Comparison of ENCODE assay signal across 31 cellular contexts in the genomic region with DNA sequence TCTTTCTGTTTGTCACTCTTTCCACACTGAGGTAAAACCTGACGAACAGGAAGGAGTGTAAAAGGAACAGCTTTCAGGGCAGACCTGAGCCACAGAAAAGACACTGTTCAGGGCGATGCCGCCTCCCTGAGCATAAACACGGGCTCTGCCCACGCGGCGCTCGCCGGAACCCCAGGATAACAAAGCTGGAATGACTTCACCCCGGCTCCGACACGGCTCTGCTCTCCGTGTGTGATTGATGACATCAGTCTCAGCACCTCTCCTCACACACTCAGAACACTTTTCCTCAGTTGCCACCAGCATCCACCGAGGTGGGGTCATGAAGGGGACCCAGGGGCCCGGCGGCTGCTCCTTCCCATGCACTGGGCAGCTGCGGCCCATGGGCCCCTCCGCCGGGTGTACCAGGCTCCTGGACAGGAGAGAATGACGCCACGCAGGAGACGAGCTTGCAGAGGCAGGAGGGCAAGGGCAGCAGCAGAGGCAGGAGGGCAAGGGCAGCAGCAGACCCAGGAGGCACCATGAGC. TPM values are rescaled to one million over a fixed set of nuclear protein-coding genes. Genes with fewer than 3 reads are reported as not detected.
DNase-seq lines count a peak whose midpoint lies in the region; ATAC-seq and TF ChIP-seq lines count a peak whose summit lies in the region.
"Had no signal": no experiment of that assay in that cellular context is flagged by ENCODE, and none has a peak within 500 bp of the region (broad histone marks: within the 10 kb centered on the region; RNA-seq: fewer than 3 reads in every experiment).

No MANE protein-coding gene starts in this region.

- H3K27ac ChIP-seq in neural progenitor cell = no peak overlapping the region
- H3K27ac ChIP-seq: ascending aorta, heart right ventricle, Peyer's patch, psoas muscle, SJCRH30, suprapubic skin, WERI-Rb-1 had no signal

- DNase-seq in natural killer cell treated with Interleukin-12 subunit alpha and Interleukin-12 subunit beta and Interleukin-15 and Interleukin-18, amount 100 ng/mL, for 72 hours (ENCODE audit: low spot score) = peak; percentile 23
- DNase-seq in natural killer cell (no peak), fibroblast of villous mesenchyme (ENCODE audit: low read depth) (peak; percentile 19), neural progenitor cell (ENCODE audit: low spot score) (no peak), A172 (ENCODE audit: low spot score) (no peak), NCI-H146 treated with DMSO at 0.1 percent for 48 hours (lab: John Stamatoyannopoulos, UW; ENCODE audit: unreplicated experiment) (no peak)
- DNase-seq in NK-92 treated with Interleukin-12 subunit alpha and Interleukin-12 subunit beta, amount 100 ng/mL, for 24 hours (lab: John Stamatoyannopoulos, UW) = no peak
- DNase-seq: activated CD4-positive, alpha-beta T cell treated with anti-CD3 and anti-CD28 coated beads, Interleukin-2, amount 10 ng/mL, durations not matched to agents 24 days and 14 days; activated effector memory CD4-positive, alpha-beta T cell treated with Interleukin-2 at 50 U/mL for 16 hours; activated naive CD8-positive, alpha-beta T cell treated with anti-CD3 and anti-CD28 coated beads, Interleukin-2, amount 10 ng/mL, durations not matched to agents 7 days and 5 days; activated T-cell treated with anti-CD3 and anti-CD28 coated beads, Interleukin-2, amount 50 U/mL, for 1 hour; CD4-positive, alpha-beta memory T cell; cortex of kidney; effector memory CD4-positive, alpha-beta T cell; foreskin melanocyte; heart right ventricle; IMR-90; NCI-H1436 treated with DMSO at 0.1 percent for 48 hours; NCI-H2107; NCI-H345; Peyer's patch; psoas muscle; SJCRH30; SW 1271; WERI-Rb-1 had no signal

- H3K27ac Mint-ChIP-seq in natural killer cell treated with Interleukin-12 subunit alpha and Interleukin-12 subunit beta and Interleukin-15 and Interleukin-18, amount 100 ng/mL, for 72 hours = no peak overlapping the region
- H3K27ac Mint-ChIP-seq in natural killer cell = no peak overlapping the region
- peak overlapping the region; percentile 72 for H3K27ac Mint-ChIP-seq in neural progenitor cell
- H3K27ac Mint-ChIP-seq: activated CD4-positive, alpha-beta T cell treated with anti-CD3 and anti-CD28 coated beads, Interleukin-2, amount 10 ng/mL, durations not matched to agents 24 days and 14 days; activated naive CD8-positive, alpha-beta T cell treated with anti-CD3 and anti-CD28 coated beads, Interleukin-2, amount 10 ng/mL, durations not matched to agents 7 days and 5 days; B cell; CD4-positive, alpha-beta memory T cell; GM23338; stimulated activated memory B cell treated with anti-CD40 and anti-IgM and Interleukin-4, amounts not matched to agents 10 μg/mL and 1 μg/mL and 100 μg/mL, for 72 hours had no signal

- peaks cover 21 to 31% of the 10 kb centered on the region in 2 donors for H3K27me3 Mint-ChIP-seq in natural killer cell treated with Interleukin-12 subunit alpha and Interleukin-12 subunit beta and Interleukin-15 and Interleukin-18, amount 100 ng/mL, for 72 hours
- peaks cover 12 to 28% of the 10 kb centered on the region in 2 donors for H3K27me3 Mint-ChIP-seq in natural killer cell (ENCODE audit: low read depth in 2 of 2)
- peaks cover 22% of the 10 kb centered on the region for H3K27me3 Mint-ChIP-seq in neural progenitor cell (ENCODE audit: insufficient read depth, low read depth)

- no peaks in the 10 kb centered on the region for H3K36me3 Mint-ChIP-seq in natural killer cell treated with Interleukin-12 subunit alpha and Interleukin-12 subunit beta and Interleukin-15 and Interleukin-18, amount 100 ng/mL, for 72 hours
- H3K36me3 Mint-ChIP-seq in natural killer cell (no peaks in the 10 kb centered on the region), neural progenitor cell (no peaks in the 10 kb centered on the region)
- H3K36me3 Mint-ChIP-seq: activated naive CD8-positive, alpha-beta T cell treated with anti-CD3 and anti-CD28 coated beads, Interleukin-2, amount 10 ng/mL, durations not matched to agents 7 days and 5 days; CD4-positive, alpha-beta memory T cell; stimulated activated memory B cell treated with anti-CD40 and anti-IgM and Interleukin-4, amounts not matched to agents 10 μg/mL and 1 μg/mL and 100 μg/mL, for 72 hours had no signal

- no peaks in the 10 kb centered on the region for H3K27me3 ChIP-seq in neural progenitor cell
- H3K27me3 ChIP-seq: ascending aorta, Peyer's patch, SJCRH30 had no signal

- no peak overlapping the region for H3K4me2 ChIP-seq in neural progenitor cell
- H3K4me2 ChIP-seq: GM23338 had no signal

- H2AFZ ChIP-seq in neural progenitor cell (replicated peaks) = no peak overlapping the region

- H3K4me3 ChIP-seq in fibroblast of villous mesenchyme (ENCODE audit: low read depth, low read length) = no peak overlapping the region
- no peak overlapping the region for H3K4me3 ChIP-seq in neural progenitor cell
- H3K4me3 ChIP-seq: ascending aorta, GM23338, Peyer's patch, psoas muscle, SJCRH30, suprapubic skin had no signal

- no peak overlapping the region for H3K4me3 Mint-ChIP-seq in natural killer cell treated with Interleukin-12 subunit alpha and Interleukin-12 subunit beta and Interleukin-15 and Interleukin-18, amount 100 ng/mL, for 72 hours
- H3K4me3 Mint-ChIP-seq in natural killer cell (no peak overlapping the region), neural progenitor cell (no peak overlapping the region)
- H3K4me3 Mint-ChIP-seq: activated CD4-positive, alpha-beta T cell treated with anti-CD3 and anti-CD28 coated beads, Interleukin-2, amount 10 ng/mL, durations not matched to agents 24 days and 14 days; activated naive CD8-positive, alpha-beta T cell treated with anti-CD3 and anti-CD28 coated beads, Interleukin-2, amount 10 ng/mL, durations not matched to agents 7 days and 5 days; B cell; CD4-positive, alpha-beta memory T cell; GM23338; stimulated activated memory B cell treated with anti-CD40 and anti-IgM and Interleukin-4, amounts not matched to agents 10 μg/mL and 1 μg/mL and 100 μg/mL, for 72 hours had no signal

- no peaks in the 10 kb centered on the region for H3K4me1 Mint-ChIP-seq in natural killer cell treated with Interleukin-12 subunit alpha and Interleukin-12 subunit beta and Interleukin-15 and Interleukin-18, amount 100 ng/mL, for 72 hours (ENCODE audit: low read depth in 2 of 2)
- H3K4me1 Mint-ChIP-seq in natural killer cell (peaks cover 0 to 5% of the 10 kb centered on the region in 2 donors), neural progenitor cell (peaks cover 66% of the 10 kb centered on the region)
- H3K4me1 Mint-ChIP-seq: activated CD4-positive, alpha-beta T cell treated with anti-CD3 and anti-CD28 coated beads, Interleukin-2, amount 10 ng/mL, durations not matched to agents 24 days and 14 days; activated naive CD8-positive, alpha-beta T cell treated with anti-CD3 and anti-CD28 coated beads, Interleukin-2, amount 10 ng/mL, durations not matched to agents 7 days and 5 days; B cell; CD4-positive, alpha-beta memory T cell; stimulated activated memory B cell treated with anti-CD40 and anti-IgM and Interleukin-4, amounts not matched to agents 10 μg/mL and 1 μg/mL and 100 μg/mL, for 72 hours had no signal

- H3K4me1 ChIP-seq in neural progenitor cell = peaks cover 29% of the 10 kb centered on the region
- H3K4me1 ChIP-seq: ascending aorta, Peyer's patch had no signal

- H3K79me2 ChIP-seq in neural progenitor cell (ENCODE audit: low read depth) = no peaks in the 10 kb centered on the region

- H4K20me1 ChIP-seq in neural progenitor cell (ENCODE audit: low read depth) = no peaks in the 10 kb centered on the region

- TF ChIP-seq CTCF in natural killer cell (IDR thresholded peaks at IDR 0.05) (no peak), fibroblast of villous mesenchyme (IDR thresholded peaks at IDR 0.05; ENCODE audit: insufficient read depth, low read depth, low read length) (no peak), neural progenitor cell (IDR thresholded peaks at IDR 0.05) (no peak)

- no peak for ATAC-seq in natural killer cell treated with Interleukin-12 subunit alpha and Interleukin-12 subunit beta and Interleukin-15 and Interleukin-18, amount 100 ng/mL, for 72 hours
- ATAC-seq in natural killer cell = no peak
- ATAC-seq in GM21390 (IDR thresholded peaks at IDR 0.05; ENCODE audit: unreplicated experiment) = no peak
- ATAC-seq: stimulated activated memory B cell treated with anti-CD40 and anti-IgM and Interleukin-4, amounts not matched to agents 10 μg/mL and 1 μg/mL and 100 μg/mL, for 72 hours had no signal

- peaks cover 15% of the 10 kb centered on the region for H3F3A ChIP-seq in neural progenitor cell (ENCODE audit: low read depth)

- intact Hi-C loops in natural killer cell (cut with micrococcal nuclease) = no loop called here

- no peaks in the 10 kb centered on the region for H3K9me3 ChIP-seq in neural progenitor cell (ENCODE audit: low read depth)
- H3K9me3 ChIP-seq: ascending aorta, heart right ventricle, Peyer's patch, psoas muscle, SJCRH30, suprapubic skin had no signal

- H3K36me3 ChIP-seq in neural progenitor cell = no peaks in the 10 kb centered on the region
- H3K36me3 ChIP-seq: ascending aorta, heart right ventricle, Peyer's patch, SJCRH30, suprapubic skin, WERI-Rb-1 had no signal

- H3K9ac ChIP-seq in neural progenitor cell = no peak overlapping the region

- no peaks in the 10 kb centered on the region for H3K9me3 Mint-ChIP-seq in natural killer cell treated with Interleukin-12 subunit alpha and Interleukin-12 subunit beta and Interleukin-15 and Interleukin-18, amount 100 ng/mL, for 72 hours
- no peaks in the 10 kb centered on the region for H3K9me3 Mint-ChIP-seq in natural killer cell
- H3K9me3 Mint-ChIP-seq in neural progenitor cell = no peaks in the 10 kb centered on the region
- H3K9me3 Mint-ChIP-seq: activated CD4-positive, alpha-beta T cell treated with anti-CD3 and anti-CD28 coated beads, Interleukin-2, amount 10 ng/mL, durations not matched to agents 24 days and 14 days; activated naive CD8-positive, alpha-beta T cell treated with anti-CD3 and anti-CD28 coated beads, Interleukin-2, amount 10 ng/mL, durations not matched to agents 7 days and 5 days; CD4-positive, alpha-beta memory T cell; GM23338; stimulated activated memory B cell treated with anti-CD40 and anti-IgM and Interleukin-4, amounts not matched to agents 10 μg/mL and 1 μg/mL and 100 μg/mL, for 72 hours had no signal

RNA-seq across cellular contexts. Expression of a gene that starts 43.6 kb away (rescaled TPM):
- under 1 TPM; 0.12 to 0.61 TPM for total RNA-seq in natural killer cell treated with Interleukin-12 subunit alpha and Interleukin-12 subunit beta and Interleukin-15 and Interleukin-18, amount 100 ng/mL, for 72 hours
- total RNA-seq in natural killer cell (10 to 100 TPM in 1 of 3 donors, 1 to 10 TPM in 2; 4.3 to 16.9 (median 6.0) TPM), fibroblast of villous mesenchyme (0.86 and 0.97 TPM in 2 replicates), neural progenitor cell (ENCODE audit: low replicate concordance) (35.9 and 91.8 TPM in 2 replicates)
- 3.4 and 4.7 TPM in 2 replicates for total RNA-seq in A172 (2014; rRNA removed; shearing (Covaris generic))
- total RNA-seq: activated CD4-positive, alpha-beta T cell treated with anti-CD3 and anti-CD28 coated beads, Interleukin-2, amount 10 ng/mL, durations not matched to agents 24 days and 14 days had no signal

RNA-seq across cellular contexts. Expression of a gene that starts 59.3 kb away (rescaled TPM):
- 10 to 100 TPM; 19.9 to 28.0 TPM for total RNA-seq in natural killer cell treated with Interleukin-12 subunit alpha and Interleukin-12 subunit beta and Interleukin-15 and Interleukin-18, amount 100 ng/mL, for 72 hours
- total RNA-seq in natural killer cell (10 to 100 TPM; 37.8 to 55.6 (median 39.9) TPM), fibroblast of villous mesenchyme (12.6 and 17.3 TPM in 2 replicates), neural progenitor cell (ENCODE audit: low replicate concordance) (19.7 and 20.3 TPM in 2 replicates)
- 6.1 and 7.4 TPM in 2 replicates for total RNA-seq in A172 (2014; rRNA removed; shearing (Covaris generic))

Comparison
In these comparisons a context has a peak if more than half of its experiments do, and no peak if none do; other contexts are left out.
1. DNase-seq: peak in natural killer cell treated with Interleukin-12 subunit alpha and Interleukin-12 subunit beta and Interleukin-15 and Interleukin-18, amount 100 ng/mL, for 72 hours (single experiment) and fibroblast of villous mesenchyme (single experiment); none in natural killer cell (single experiment), neural progenitor cell (single experiment), A172 (single experiment), NCI-H146 treated with DMSO at 0.1 percent for 48 hours (single experiment) and NK-92 treated with Interleukin-12 subunit alpha and Interleukin-12 subunit beta, amount 100 ng/mL, for 24 hours (single experiment).